Comparison of ENCODE assay signal across 8 cellular contexts in the genomic region with DNA sequence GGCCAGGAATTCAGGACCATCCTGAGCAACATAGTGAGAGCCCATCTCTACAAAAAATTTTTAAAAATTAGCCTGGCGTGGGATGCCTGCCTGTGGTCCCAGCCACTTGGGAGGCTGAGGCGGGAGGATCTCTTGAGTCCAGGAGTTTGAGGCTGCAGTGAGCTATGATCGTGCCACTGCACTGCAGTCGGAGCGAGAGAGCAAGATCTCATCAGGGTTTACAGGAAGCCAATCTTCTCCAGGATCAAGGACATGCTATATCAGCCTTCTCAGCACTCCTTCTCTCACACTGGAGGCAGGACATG. TPM values are rescaled to one million over a fixed set of nuclear protein-coding genes. Genes with fewer than 3 reads are reported as not detected.
DNase-seq lines count a peak whose midpoint lies in the region; ATAC-seq and TF ChIP-seq lines count a peak whose summit lies in the region.

No MANE protein-coding gene starts in this region.

- H3K27me3 Mint-ChIP-seq in activated B cell treated with CpG ODN at 0.5 μM for 24 hours = no peaks in the 10 kb centered on the region
- peaks cover 5% of the 10 kb centered on the region for H3K27me3 Mint-ChIP-seq in glutamatergic neuron (ENCODE audit: unreplicated experiment)

- H3K36me3 Mint-ChIP-seq in activated B cell treated with CpG ODN at 0.5 μM for 24 hours (ENCODE audit: low read depth) (peaks cover 13% of the 10 kb centered on the region), glutamatergic neuron (ENCODE audit: unreplicated experiment) (no peaks in the 10 kb centered on the region)
- peaks cover 17% of the 10 kb centered on the region for H3K36me3 Mint-ChIP-seq in stimulated activated effector memory CD8-positive, alpha-beta T cell treated with anti-CD3 and anti-CD28 coated beads, Interleukin-12 subunit alpha, Interleukin-12 subunit beta, amount 100 ng/mL, for 72 hours

- CTCF ChIA-PET in activated B cell treated with CpG ODN at 0.5 μM for 24 hours (lab: Charles Lee) = interaction anchor here (1.4 kb wide), 1 partner anchor 20 kb away, joined by 5 read pairs; no protein-coding TSS in a partner anchor

- H3K9me3 Mint-ChIP-seq in activated B cell treated with CpG ODN at 0.5 μM for 24 hours (no peaks in the 10 kb centered on the region), glutamatergic neuron (ENCODE audit: unreplicated experiment) (peaks cover 1% of the 10 kb centered on the region)
- no peaks in the 10 kb centered on the region for H3K9me3 Mint-ChIP-seq in stimulated activated effector memory CD8-positive, alpha-beta T cell treated with anti-CD3 and anti-CD28 coated beads, Interleukin-12 subunit alpha, Interleukin-12 subunit beta, amount 100 ng/mL, for 72 hours

- POLR2A ChIA-PET in activated B cell treated with CpG ODN at 0.5 μM for 24 hours (lab: Charles Lee) = no interaction called here

- intact Hi-C loops in activated B cell treated with CpG ODN at 0.5 μM for 24 hours (cut with micrococcal nuclease) = loop anchor here (1.0 to 5.0 kb wide), 3 partner anchors 16 to 790 kb away; partner anchors contain the start of genes CSK and UBL7

- H3K4me3 Mint-ChIP-seq in activated B cell treated with CpG ODN at 0.5 μM for 24 hours (peak overlapping the region; percentile 68), glutamatergic neuron (ENCODE audit: unreplicated experiment) (peak overlapping the region; percentile 55)
- H3K4me3 Mint-ChIP-seq in stimulated activated effector memory CD8-positive, alpha-beta T cell treated with anti-CD3 and anti-CD28 coated beads, Interleukin-12 subunit alpha, Interleukin-12 subunit beta, amount 100 ng/mL, for 72 hours = peak overlapping the region; percentile 93

- peak overlapping the region; percentile 50 for H3K27ac Mint-ChIP-seq in activated B cell treated with CpG ODN at 0.5 μM for 24 hours
- H3K27ac Mint-ChIP-seq in glutamatergic neuron (ENCODE audit: unreplicated experiment) = no peak overlapping the region
- H3K27ac Mint-ChIP-seq in stimulated activated effector memory CD8-positive, alpha-beta T cell treated with anti-CD3 and anti-CD28 coated beads, Interleukin-12 subunit alpha, Interleukin-12 subunit beta, amount 100 ng/mL, for 72 hours = peak overlapping the region; percentile 67

- ATAC-seq in HG02884 (IDR thresholded peaks at IDR 0.05; ENCODE audit: unreplicated experiment) (peak; percentile 5), activated B cell treated with CpG ODN at 0.5 μM for 24 hours (ENCODE audit: low read depth) (no peak), GM21423 (IDR thresholded peaks at IDR 0.05; ENCODE audit: unreplicated experiment) (no peak)
- no peak for ATAC-seq in stimulated activated effector memory CD8-positive, alpha-beta T cell treated with anti-CD3 and anti-CD28 coated beads, Interleukin-12 subunit alpha, Interleukin-12 subunit beta, amount 100 ng/mL, for 72 hours

- peaks cover 66% of the 10 kb centered on the region for H3K4me1 Mint-ChIP-seq in activated B cell treated with CpG ODN at 0.5 μM for 24 hours
- H3K4me1 Mint-ChIP-seq in glutamatergic neuron (ENCODE audit: low read depth, unreplicated experiment) = peaks cover 8% of the 10 kb centered on the region
- H3K4me1 Mint-ChIP-seq in stimulated activated effector memory CD8-positive, alpha-beta T cell treated with anti-CD3 and anti-CD28 coated beads, Interleukin-12 subunit alpha, Interleukin-12 subunit beta, amount 100 ng/mL, for 72 hours = peaks cover 49% of the 10 kb centered on the region

- TF ChIP-seq CTCF in activated B cell treated with CpG ODN at 0.5 μM for 24 hours (IDR thresholded peaks at IDR 0.05) = no peak
- no peak for TF ChIP-seq CTCF in glutamatergic neuron (IDR thresholded peaks at IDR 0.05; ENCODE audit: partially characterized antibody, unreplicated experiment)

- DNase-seq in activated B cell treated with CpG ODN at 0.5 μM for 24 hours = no peak
- no peak for DNase-seq in glutamatergic neuron
- DNase-seq in stimulated activated effector memory CD8-positive, alpha-beta T cell treated with anti-CD3 and anti-CD28 coated beads, Interleukin-12 subunit alpha, Interleukin-12 subunit beta, amount 100 ng/mL, for 72 hours (ENCODE audit: low spot score in 2 of 2) = no peak
- no peak for DNase-seq in NCI-H146 (lab: John Stamatoyannopoulos, UW)
- no peak for DNase-seq in SHP77 (lab: John Stamatoyannopoulos, UW)
- DNase-seq in stimulated activated CD4-positive, alpha-beta T cell treated with anti-CD3 and anti-CD28 coated beads, Interleukin-4, amount 100 ng/mL, for 1 hour = no peak

RNA-seq across cellular contexts. Expression of gene STOML1, which starts 0.5 kb away (rescaled TPM):
- total RNA-seq in activated B cell treated with CpG ODN at 0.5 μM for 24 hours (8.9 and 10.6 TPM in 2 replicates), glutamatergic neuron (ENCODE audit: unreplicated experiment) (19.5 TPM)

RNA-seq across cellular contexts. Expression of gene PML, which starts 2.0 kb away (rescaled TPM):
- total RNA-seq in activated B cell treated with CpG ODN at 0.5 μM for 24 hours = 58.1 and 62.4 TPM in 2 replicates
- total RNA-seq in glutamatergic neuron (ENCODE audit: unreplicated experiment) = 27.6 TPM
